1 cellular context compared by ENCODE assay signal in genomic region chr7:87473192-87473591, GRCh38.
A peak's percentile ranks its signal among the peaks of the same experiment; 100 is the strongest.
TF ChIP-seq lines count a peak whose summit lies in the region.

No MANE protein-coding gene starts in this region.

TF ChIP-seq in HepG2, 621 proteins besides CTCF, POLR2A, EP300 and RAD21:
- TF ChIP-seq, protein P1, sequence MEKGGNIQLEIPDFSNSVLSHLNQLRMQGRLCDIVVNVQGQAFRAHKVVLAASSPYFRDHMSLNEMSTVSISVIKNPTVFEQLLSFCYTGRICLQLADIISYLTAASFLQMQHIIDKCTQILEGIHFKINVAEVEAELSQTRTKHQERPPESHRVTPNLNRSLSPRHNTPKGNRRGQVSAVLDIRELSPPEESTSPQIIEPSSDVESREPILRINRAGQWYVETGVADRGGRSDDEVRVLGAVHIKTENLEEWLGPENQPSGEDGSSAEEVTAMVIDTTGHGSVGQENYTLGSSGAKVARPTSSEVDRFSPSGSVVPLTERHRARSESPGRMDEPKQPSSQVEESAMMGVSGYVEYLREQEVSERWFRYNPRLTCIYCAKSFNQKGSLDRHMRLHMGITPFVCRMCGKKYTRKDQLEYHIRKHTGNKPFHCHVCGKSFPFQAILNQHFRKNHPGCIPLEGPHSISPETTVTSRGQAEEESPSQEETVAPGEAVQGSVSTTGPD (CRISPR knock-in tag; IDR thresholded peaks at IDR 0.05), result no peak
- TF ChIP-seq CHCHD3 (CRISPR knock-in tag; IDR thresholded peaks at IDR 0.05), result no peak
- 0 out of 2 replicates have a peak, but pooled peaks have one; percentile 28 for TF ChIP-seq KMT2A (CRISPR knock-in tag; IDR thresholded peaks at IDR 0.05)
- no peak for TF ChIP-seq ZNF720 (CRISPR knock-in tag; IDR thresholded peaks at IDR 0.05)
- TF ChIP-seq RBFOX2 (IDR thresholded peaks at IDR 0.05; ENCODE audit: low read depth, low read length), result 0 out of 2 replicates have a peak, but pooled peaks have one; percentile 44
- no peak for TF ChIP-seq FOXA1 (IDR thresholded peaks at IDR 0.05)
- TF ChIP-seq FOXA1 (CRISPR knock-in tag; IDR thresholded peaks at IDR 0.05), result 0 out of 2 replicates have a peak, but pooled peaks have one; percentile 4
- TF ChIP-seq, protein P2, sequence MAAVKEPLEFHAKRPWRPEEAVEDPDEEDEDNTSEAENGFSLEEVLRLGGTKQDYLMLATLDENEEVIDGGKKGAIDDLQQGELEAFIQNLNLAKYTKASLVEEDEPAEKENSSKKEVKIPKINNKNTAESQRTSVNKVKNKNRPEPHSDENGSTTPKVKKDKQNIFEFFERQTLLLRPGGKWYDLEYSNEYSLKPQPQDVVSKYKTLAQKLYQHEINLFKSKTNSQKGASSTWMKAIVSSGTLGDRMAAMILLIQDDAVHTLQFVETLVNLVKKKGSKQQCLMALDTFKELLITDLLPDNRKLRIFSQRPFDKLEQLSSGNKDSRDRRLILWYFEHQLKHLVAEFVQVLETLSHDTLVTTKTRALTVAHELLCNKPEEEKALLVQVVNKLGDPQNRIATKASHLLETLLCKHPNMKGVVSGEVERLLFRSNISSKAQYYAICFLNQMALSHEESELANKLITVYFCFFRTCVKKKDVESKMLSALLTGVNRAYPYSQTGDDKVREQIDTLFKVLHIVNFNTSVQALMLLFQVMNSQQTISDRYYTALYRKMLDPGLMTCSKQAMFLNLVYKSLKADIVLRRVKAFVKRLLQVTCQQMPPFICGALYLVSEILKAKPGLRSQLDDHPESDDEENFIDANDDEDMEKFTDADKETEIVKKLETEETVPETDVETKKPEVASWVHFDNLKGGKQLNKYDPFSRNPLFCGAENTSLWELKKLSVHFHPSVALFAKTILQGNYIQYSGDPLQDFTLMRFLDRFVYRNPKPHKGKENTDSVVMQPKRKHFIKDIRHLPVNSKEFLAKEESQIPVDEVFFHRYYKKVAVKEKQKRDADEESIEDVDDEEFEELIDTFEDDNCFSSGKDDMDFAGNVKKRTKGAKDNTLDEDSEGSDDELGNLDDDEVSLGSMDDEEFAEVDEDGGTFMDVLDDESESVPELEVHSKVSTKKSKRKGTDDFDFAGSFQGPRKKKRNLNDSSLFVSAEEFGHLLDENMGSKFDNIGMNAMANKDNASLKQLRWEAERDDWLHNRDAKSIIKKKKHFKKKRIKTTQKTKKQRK (IDR thresholded peaks at IDR 0.05; ENCODE audit: low read length), result no peak
- no peak for TF ChIP-seq FIP1L1 (IDR thresholded peaks at IDR 0.05; ENCODE audit: borderline replicate concordance, insufficient read depth, low read depth, low read length)
- no peak for TF ChIP-seq ZBTB43 (CRISPR knock-in tag; conservative IDR thresholded peaks at IDR 0.05)
- peak; percentile 27; the same call in 1 of the 2 replicates for TF ChIP-seq POLR2AphosphoS5 (IDR thresholded peaks at IDR 0.05; ENCODE audit: low read depth, low read length)
- no peak for TF ChIP-seq SNRNP70 (IDR thresholded peaks at IDR 0.05; ENCODE audit: low read depth, low read length)
- TF ChIP-seq MEF2D (CRISPR knock-in tag; IDR thresholded peaks at IDR 0.05), result no peak
- TF ChIP-seq ONECUT2 (CRISPR knock-in tag; IDR thresholded peaks at IDR 0.05), result no peak
- no peak for TF ChIP-seq RFX3 (CRISPR knock-in tag; IDR thresholded peaks at IDR 0.05)
- no peak for TF ChIP-seq RARG (CRISPR knock-in tag; IDR thresholded peaks at IDR 0.05; ENCODE audit: low read depth)
